ENCODE assay signal across 8 cellular contexts in genomic region chr1:110084226-110085078, GRCh38. TPM values are rescaled to one million over a fixed set of nuclear protein-coding genes. Genes with fewer than 3 reads are reported as not detected.
DNase-seq lines count a peak whose midpoint lies in the region; ATAC-seq, FAIRE-seq and TF ChIP-seq lines count a peak whose summit lies in the region.

No MANE protein-coding gene starts in this region.

- TF ChIP-seq CTCF in K562 (IDR thresholded peaks at IDR 0.05 in 2 of 3, conservative IDR thresholded peaks at IDR 0.05 in 1 of 3; ENCODE audit: insufficient read depth in 2 of 3, low read depth in 1 of 3, low read length in 3 of 3) (no peak), keratinocyte (optimal IDR thresholded peaks at IDR 0.05 in 1 of 3, IDR thresholded peaks at IDR 0.05 in 1 of 3, conservative IDR thresholded peaks at IDR 0.05 in 1 of 3; ENCODE audit: extremely low read depth in 1 of 3, insufficient read depth in 2 of 3, low read length in 3 of 3) (no peak), spleen (IDR thresholded peaks at IDR 0.05 in 8 of 11, conservative IDR thresholded peaks at IDR 0.05 in 3 of 11) (peak in 1 of 11 experiments; percentile 15)

- H4K20me1 ChIP-seq in K562 (replicated peaks; ENCODE audit: control insufficient read depth, insufficient read depth, low read length) (no peaks in the 10 kb centered on the region; the same call in 1 of the 2 replicates), keratinocyte (ENCODE audit: control insufficient read depth, extremely low read depth, insufficient read depth, low read length) (no peaks in the 10 kb centered on the region)

- peak overlapping the region in 1 of 2 experiments; percentile 49; a peak in 1 of 4 replicates for H3K9ac ChIP-seq in K562 (ENCODE audit: insufficient read depth in 1 of 2, low read depth in 2 of 2, low read length in 2 of 2)
- H3K9ac ChIP-seq in keratinocyte (ENCODE audit: control insufficient read depth, extremely low read depth, insufficient read depth, low read length) = no peak overlapping the region

- ATAC-seq in K562 = no peak
- no peak for ATAC-seq in HG03196 (IDR thresholded peaks at IDR 0.05; ENCODE audit: unreplicated experiment)

- dilution Hi-C loops in keratinocyte (cut with MboI; ENCODE audit: extremely low pct_ligation_motif_present, low sequenced_read_pairs) = no loop called here

- H3K36me3 ChIP-seq in MG63 (no peaks in the 10 kb centered on the region), K562 (ENCODE audit: control insufficient read depth, insufficient read depth, low read length) (no peaks in the 10 kb centered on the region), keratinocyte (ENCODE audit: control insufficient read depth in 2 of 2, extremely low read depth in 1 of 2, insufficient read depth in 2 of 2, low read length in 2 of 2) (no peaks in the 10 kb centered on the region), spleen (no peaks in the 10 kb centered on the region)

- peak overlapping the region; percentile 10 for H3K4me2 ChIP-seq in K562 (ENCODE audit: insufficient read depth, low read length)
- H3K4me2 ChIP-seq in keratinocyte (ENCODE audit: control insufficient read depth, extremely low read depth, insufficient read depth, low read depth, low read length) = peak overlapping the region; percentile 89

- FAIRE-seq in K562 (lab: Jason Lieb, UNC) = no peak
- no peak for FAIRE-seq in keratinocyte (lab: Jason Lieb, UNC)
- no peak for FAIRE-seq in frontal cortex (lab: Jason Lieb, UNC)

- no TSS peak for BruUV-seq in K562 (replicated peaks; lab: Mats Ljungman, UMichigan)

- TF ChIP-seq POLR2A in K562 (conservative IDR thresholded peaks at IDR 0.05) = no peak
- TF ChIP-seq POLR2A in spleen (IDR thresholded peaks at IDR 0.05) = no peak

- 42% methylated on average over 71 of the region's 72 CpGs for WGBS in K562 (ENCODE audit: insufficient coverage, low coverage, missing lambda C conversion rate)
- 1 to 3% (median 2%) methylated on average over 44 to 72 of the region's 72 CpGs for WGBS in spleen, 5 donors

- CTCF ChIA-PET in K562 (lab: Yijun Ruan, JAX; ENCODE audit: low intra/inter-chr PET ratio) = interaction anchor here (1.2 kb wide), 1 partner anchor 22 kb away, joined by 3 read pairs; no protein-coding TSS in a partner anchor

- POLR2A ChIA-PET in K562 (lab: Yijun Ruan, JAX) = interaction anchor here (0.8 to 1.5 kb wide), 2 partner anchors 13 to 182 kb away, joined by 3 read pairs; partner anchors contain the start of gene ALX3

- H3K4me3 ChIP-seq in MG63 (peak overlapping the region; percentile 15), K562 (no peak overlapping the region), keratinocyte (ENCODE audit: control insufficient read depth in 2 of 3, extremely low read depth in 1 of 3, insufficient read depth in 2 of 3, low read depth in 1 of 3, low read length in 3 of 3) (peak overlapping the region; percentile 36 to 71 (median 65)), spleen (peak overlapping the region; percentile 52 to 85 (median 66))

- H3K27ac ChIP-seq in K562 (ENCODE audit: extremely low read depth, low read depth, low read length) (no peak overlapping the region), keratinocyte (ENCODE audit: control insufficient read depth, insufficient read depth, low read length) (no peak overlapping the region), spleen (peak overlapping the region; percentile 57 to 81 (median 69))

- H3K79me2 ChIP-seq in K562 (ENCODE audit: control insufficient read depth, insufficient read depth, low read length) (no peaks in the 10 kb centered on the region), keratinocyte (ENCODE audit: control insufficient read depth, insufficient read depth, low read length) (no peaks in the 10 kb centered on the region)

- peaks cover 5 to 19% of the 10 kb centered on the region in 2 experiments for H3K4me1 ChIP-seq in K562 (replicated peaks in 1 of 2; ENCODE audit: control insufficient read depth in 2 of 2, insufficient read depth in 2 of 2, low read length in 2 of 2)
- peaks cover 6% of the 10 kb centered on the region for H3K4me1 ChIP-seq in keratinocyte (ENCODE audit: control insufficient read depth, extremely low read depth, insufficient read depth, low read length)
- peaks cover 9 to 55% (median 37%) of the 10 kb centered on the region in 6 donors for H3K4me1 ChIP-seq in spleen

- intact Hi-C loops in K562 (cut with micrococcal nuclease) = no loop called here
- intact Hi-C loops in spleen (cut with DNase I; ENCODE audit: low total_unique reads) = no loop called here

- TF ChIP-seq EP300 in K562 (IDR thresholded peaks at IDR 0.05; ENCODE audit: low read length) = no peak

- H3K9me3 ChIP-seq in MG63 (no peaks in the 10 kb centered on the region), K562 (replicated peaks; ENCODE audit: control insufficient read depth, insufficient read depth, low read depth, low read length) (no peaks in the 10 kb centered on the region), keratinocyte (ENCODE audit: control insufficient read depth, low read depth, low read length) (no peaks in the 10 kb centered on the region), spleen (no peaks in the 10 kb centered on the region)

- peak overlapping the region; percentile 19; the same call in 1 of the 2 replicates for H2AFZ ChIP-seq in K562 (ENCODE audit: low read depth, low read length)
- H2AFZ ChIP-seq in keratinocyte (ENCODE audit: control insufficient read depth, low read length) = peak overlapping the region; percentile 33

- peak; percentile 20 for DNase-seq in DMS114 treated with DMSO at 0.1 percent for 48 hours (lab: John Stamatoyannopoulos, UW; ENCODE audit: unreplicated experiment)
- DNase-seq in MG63 = peak; percentile 43
- no peak for DNase-seq in K562 (ENCODE audit: extremely low read depth in 1 of 4, low spot score in 3 of 4)
- no peak for DNase-seq in keratinocyte (ENCODE audit: low read depth, low spot score)
- DNase-seq in spleen = peak; percentile 85
- no peak for DNase-seq in epidermal melanocyte (ENCODE audit: insufficient read length, low spot score)
- no peak for DNase-seq in frontal cortex (ENCODE audit: low spot score in 2 of 2)

- in situ Hi-C loops in K562 (cut with MboI) = no loop called here

- H3K9me1 ChIP-seq in K562 (ENCODE audit: control insufficient read depth, insufficient read depth, low read length) = peaks cover 5% of the 10 kb centered on the region
- no peaks in the 10 kb centered on the region for H3K9me1 ChIP-seq in keratinocyte (ENCODE audit: control insufficient read depth, extremely low read depth, insufficient read depth, low read length)

- TF ChIP-seq RAD21 in K562 (CRISPR knock-in tag; conservative IDR thresholded peaks at IDR 0.05 in 1 of 2, IDR thresholded peaks at IDR 0.05 in 1 of 2) = no peak

- H3K27me3 ChIP-seq in MG63 = no peaks in the 10 kb centered on the region
- H3K27me3 ChIP-seq in K562 (ENCODE audit: control insufficient read depth in 2 of 2, insufficient read depth in 2 of 2, low read length in 2 of 2) = peaks cover 30 to 59% of the 10 kb centered on the region in 2 experiments
- peaks cover 57% of the 10 kb centered on the region for H3K27me3 ChIP-seq in keratinocyte (ENCODE audit: control insufficient read depth, extremely low read depth, insufficient read depth, low read length)
- H3K27me3 ChIP-seq in spleen (replicated peaks in 1 of 7) = peaks cover 0 to 52% (median 13%) of the 10 kb centered on the region in 7 donors

RNA-seq across cellular contexts. Expression of gene ALX3, which starts 14.0 kb away (rescaled TPM):
- 11.3 and 14.9 TPM in 2 replicates for total RNA-seq in MG63 (2014; rRNA removed; shearing (Covaris generic); ENCODE audit: low replicate concordance)
- not detected in 2 replicates for total RNA-seq in K562 (2011; cell fraction: chromatin; rRNA removed; ENCODE audit: low replicate concordance)
- not detected in 2 replicates for total RNA-seq in K562 (2011; cell fraction: nucleolus; rRNA removed)
- not detected in 2 replicates for total RNA-seq in K562 (2011; cell fraction: nucleoplasm; rRNA removed)
- total RNA-seq in K562 (2014; rRNA removed) = not detected in 2 replicates
- not detected in 2 replicates for total RNA-seq in K562 (2014; rRNA removed; fragmentation: Illumina TruSeq; extraction: Trizol)
- not detected in 2 replicates for total RNA-seq in K562 (2015; rRNA removed; fragmentation: Illumina TruSeq; extraction: Trizol)
- not detected in 2 replicates for total RNA-seq in K562 (2021)
- polyA plus RNA-seq in K562 (2011; rRNA removed) = not detected in 2 replicates
- polyA plus RNA-seq in K562 (2011; cell fraction: cytosol; rRNA removed) = not detected in 2 replicates
- not detected in 2 replicates for polyA plus RNA-seq in K562 (2011; cell fraction: nucleus; rRNA removed)
- polyA plus RNA-seq in K562 (2012) = not detected in 2 replicates
- polyA plus RNA-seq in K562 (2014; fragmentation: Illumina TruSeq; extraction: Trizol) = not detected in 2 replicates
- polyA plus RNA-seq in K562 (2014; fragmentation: Nextera tagmentation; extraction: Ambion mirVana) = not detected
- not detected in 2 replicates for polyA plus RNA-seq in K562 (2014; rRNA removed)
- polyA minus RNA-seq in K562 (2011; rRNA and poly(A)+ RNA removed) = not detected in 2 replicates
- polyA minus RNA-seq in K562 (2011; cell fraction: cytosol; rRNA and poly(A)+ RNA removed) = not detected in 2 replicates
- not detected in 2 replicates for polyA minus RNA-seq in K562 (2011; cell fraction: nucleus; rRNA and poly(A)+ RNA removed)
- not detected in 3 replicates for polyA plus RNA-seq in keratinocyte
- not detected for polyA plus RNA-seq in keratinocyte (2011; ENCODE audit: low read depth)
- polyA plus RNA-seq in keratinocyte (2011; cell fraction: cytosol; rRNA removed) = not detected in 2 replicates
- polyA plus RNA-seq in keratinocyte (2011; cell fraction: nucleus; rRNA removed) = not detected in 2 replicates
- not detected in 2 replicates for polyA plus RNA-seq in keratinocyte (2012; ENCODE audit: low replicate concordance)
- polyA minus RNA-seq in keratinocyte = not detected in 3 replicates
- polyA minus RNA-seq in keratinocyte (2011; cell fraction: cytosol; rRNA and poly(A)+ RNA removed) = not detected
- not detected in 2 replicates for polyA minus RNA-seq in keratinocyte (2011; cell fraction: nucleus; rRNA and poly(A)+ RNA removed)
- total RNA-seq in spleen = not detected
- polyA plus RNA-seq in spleen = under 1 TPM in 2 of 3 donors, not detected in 1; 0.10 to 0.12 TPM
- total RNA-seq in frontal cortex = 0.41 TPM

RNA-seq across cellular contexts. Expression of gene UBL4B, which starts 27.8 kb away (rescaled TPM):
- total RNA-seq in MG63 (2014; rRNA removed; shearing (Covaris generic); ENCODE audit: low replicate concordance) = not detected in 2 replicates
- total RNA-seq in K562 (2011; cell fraction: chromatin; rRNA removed; ENCODE audit: low replicate concordance) = not detected in 2 replicates
- total RNA-seq in K562 (2011; cell fraction: nucleolus; rRNA removed) = not detected in 2 replicates
- total RNA-seq in K562 (2011; cell fraction: nucleoplasm; rRNA removed) = not detected in 2 replicates
- not detected in 2 replicates for total RNA-seq in K562 (2014; rRNA removed)
- total RNA-seq in K562 (2014; rRNA removed; fragmentation: Illumina TruSeq; extraction: Trizol) = not detected in 2 replicates
- not detected in 2 replicates for total RNA-seq in K562 (2015; rRNA removed; fragmentation: Illumina TruSeq; extraction: Trizol)
- total RNA-seq in K562 (2021) = not detected in 2 replicates
- 0.05 TPM in 1 of 2 replicates, not detected in the other for polyA plus RNA-seq in K562 (2011; rRNA removed)
- polyA plus RNA-seq in K562 (2011; cell fraction: cytosol; rRNA removed) = 0.03 TPM in 1 of 2 replicates, not detected in the other
- polyA plus RNA-seq in K562 (2011; cell fraction: nucleus; rRNA removed) = 0.07 and 0.09 TPM in 2 replicates
- 0.07 and 1.3 TPM in 2 replicates for polyA plus RNA-seq in K562 (2012)
- polyA plus RNA-seq in K562 (2014; fragmentation: Illumina TruSeq; extraction: Trizol) = not detected in 2 replicates
- not detected for polyA plus RNA-seq in K562 (2014; fragmentation: Nextera tagmentation; extraction: Ambion mirVana)
- polyA plus RNA-seq in K562 (2014; rRNA removed) = not detected in 2 replicates
- not detected in 2 replicates for polyA minus RNA-seq in K562 (2011; rRNA and poly(A)+ RNA removed)
- polyA minus RNA-seq in K562 (2011; cell fraction: cytosol; rRNA and poly(A)+ RNA removed) = not detected in 2 replicates
- 0.22 TPM in 1 of 2 replicates, not detected in the other for polyA minus RNA-seq in K562 (2011; cell fraction: nucleus; rRNA and poly(A)+ RNA removed)
- polyA plus RNA-seq in keratinocyte = not detected in 3 replicates
- polyA plus RNA-seq in keratinocyte (2011; ENCODE audit: low read depth) = not detected
- not detected in 2 replicates for polyA plus RNA-seq in keratinocyte (2011; cell fraction: cytosol; rRNA removed)
- polyA plus RNA-seq in keratinocyte (2011; cell fraction: nucleus; rRNA removed) = not detected in 2 replicates
- not detected in 2 replicates for polyA plus RNA-seq in keratinocyte (2012; ENCODE audit: low replicate concordance)
- not detected in 3 replicates for polyA minus RNA-seq in keratinocyte
- not detected for polyA minus RNA-seq in keratinocyte (2011; cell fraction: cytosol; rRNA and poly(A)+ RNA removed)
- polyA minus RNA-seq in keratinocyte (2011; cell fraction: nucleus; rRNA and poly(A)+ RNA removed) = not detected in 2 replicates
- total RNA-seq in spleen = not detected
- polyA plus RNA-seq in spleen = not detected
- 0.41 TPM for total RNA-seq in frontal cortex

RNA-seq across cellular contexts. Expression of gene STRIP1, which starts 50.0 kb away (rescaled TPM):
- 39.6 and 41.0 TPM in 2 replicates for total RNA-seq in MG63 (2014; rRNA removed; shearing (Covaris generic); ENCODE audit: low replicate concordance)
- total RNA-seq in K562 (2011; cell fraction: chromatin; rRNA removed; ENCODE audit: low replicate concordance) = 216 and 291 TPM in 2 replicates
- total RNA-seq in K562 (2011; cell fraction: nucleolus; rRNA removed) = 159 and 160 TPM in 2 replicates
- 167 and 180 TPM in 2 replicates for total RNA-seq in K562 (2011; cell fraction: nucleoplasm; rRNA removed)
- total RNA-seq in K562 (2014; rRNA removed) = 34.2 and 40.1 TPM in 2 replicates
- total RNA-seq in K562 (2014; rRNA removed; fragmentation: Illumina TruSeq; extraction: Trizol) = 27.6 and 28.6 TPM in 2 replicates
- total RNA-seq in K562 (2015; rRNA removed; fragmentation: Illumina TruSeq; extraction: Trizol) = 29.0 and 30.6 TPM in 2 replicates
- 38.5 and 42.3 TPM in 2 replicates for total RNA-seq in K562 (2021)
- polyA plus RNA-seq in K562 (2011; rRNA removed) = 32.6 and 32.8 TPM in 2 replicates
- polyA plus RNA-seq in K562 (2011; cell fraction: cytosol; rRNA removed) = 20.9 and 23.7 TPM in 2 replicates
- polyA plus RNA-seq in K562 (2011; cell fraction: nucleus; rRNA removed) = 128 and 143 TPM in 2 replicates
- 23.1 and 25.5 TPM in 2 replicates for polyA plus RNA-seq in K562 (2012)
- 30.6 and 32.2 TPM in 2 replicates for polyA plus RNA-seq in K562 (2014; fragmentation: Illumina TruSeq; extraction: Trizol)
- polyA plus RNA-seq in K562 (2014; fragmentation: Nextera tagmentation; extraction: Ambion mirVana) = 10 to 100 TPM in 1 of 2 experiments, 1 to 10 TPM in 1; 9.9 to 10.5 TPM
- 30.4 and 32.0 TPM in 2 replicates for polyA plus RNA-seq in K562 (2014; rRNA removed)
- 51.3 and 51.8 TPM in 2 replicates for polyA minus RNA-seq in K562 (2011; rRNA and poly(A)+ RNA removed)
- 16.5 and 21.1 TPM in 2 replicates for polyA minus RNA-seq in K562 (2011; cell fraction: cytosol; rRNA and poly(A)+ RNA removed)
- 79.6 and 106 TPM in 2 replicates for polyA minus RNA-seq in K562 (2011; cell fraction: nucleus; rRNA and poly(A)+ RNA removed)
- 24.6 to 31.8 TPM (median 28.9 TPM) in 3 replicates for polyA plus RNA-seq in keratinocyte
- 44.3 TPM for polyA plus RNA-seq in keratinocyte (2011; ENCODE audit: low read depth)
- 21.7 and 22.0 TPM in 2 replicates for polyA plus RNA-seq in keratinocyte (2011; cell fraction: cytosol; rRNA removed)
- polyA plus RNA-seq in keratinocyte (2011; cell fraction: nucleus; rRNA removed) = 69.0 and 72.7 TPM in 2 replicates
- 20.3 and 21.5 TPM in 2 replicates for polyA plus RNA-seq in keratinocyte (2012; ENCODE audit: low replicate concordance)
- 35.9 to 39.9 TPM (median 38.2 TPM) in 3 replicates for polyA minus RNA-seq in keratinocyte
- 17.8 TPM for polyA minus RNA-seq in keratinocyte (2011; cell fraction: cytosol; rRNA and poly(A)+ RNA removed)
- polyA minus RNA-seq in keratinocyte (2011; cell fraction: nucleus; rRNA and poly(A)+ RNA removed) = 39.6 and 53.4 TPM in 2 replicates
- total RNA-seq in spleen = 10 to 100 TPM; 46.0 to 98.7 (median 61.6) TPM
- 10 to 100 TPM; 11.8 to 25.6 (median 17.2) TPM for polyA plus RNA-seq in spleen
- 98.2 TPM for total RNA-seq in frontal cortex

Comparison
In these comparisons a context has a peak if more than half of its experiments do, and no peak if none do; other contexts are left out.
1. DNase-seq: peak in DMS114 treated with DMSO at 0.1 percent for 48 hours (single experiment), MG63 (single experiment) and spleen (single experiment); none in K562 (0 of 4), keratinocyte (single experiment), epidermal melanocyte (single experiment) and frontal cortex (0 of 2).
2. H3K27ac ChIP-seq: peak in spleen (8 of 8); none in K562 (single experiment) and keratinocyte (single experiment).